1 cellular context compared by ENCODE assay signal in genomic region chr4:82363896-82364487, GRCh38.
TF ChIP-seq lines count a peak whose summit lies in the region.

No MANE protein-coding gene starts in this region.

TF ChIP-seq in GM12878, 131 proteins besides CTCF, POLR2A, EP300 and RAD21:
- TF ChIP-seq PRDM15 (CRISPR knock-in tag; IDR thresholded peaks at IDR 0.05) (no peak), MYB (IDR thresholded peaks at IDR 0.05; ENCODE audit: borderline replicate concordance, low read depth, low read length) (no peak), NR2C1 (IDR thresholded peaks at IDR 0.05) (no peak), EZH2 (IDR thresholded peaks at IDR 0.05; ENCODE audit: borderline replicate concordance, control insufficient read depth, low read depth, low read length) (no peak)
